ENCODE assay signal across 28 cellular contexts in the genomic region with DNA sequence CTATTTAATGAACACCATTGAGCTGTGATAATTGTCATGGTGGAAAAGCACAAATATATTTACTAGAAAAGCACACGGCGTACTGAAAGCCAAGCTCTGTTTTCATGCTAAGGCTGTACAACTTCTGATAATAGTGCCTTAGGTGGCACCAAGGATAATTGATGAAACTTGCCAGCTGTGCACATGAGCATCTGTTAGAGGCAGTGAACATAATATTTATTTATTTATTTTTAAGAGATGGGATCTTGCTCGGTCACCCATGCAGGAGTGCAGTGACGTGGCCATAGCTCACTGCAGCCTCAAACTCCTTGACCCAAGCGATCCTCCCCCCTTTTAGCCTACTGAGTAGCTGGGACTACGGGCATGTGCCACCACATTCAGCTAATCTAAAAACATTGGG.
"Had no signal": no experiment of that assay in that cellular context is flagged by ENCODE, and none has a peak within 500 bp of the region (broad histone marks: within the 10 kb centered on the region; RNA-seq: fewer than 3 reads in every experiment).

No MANE protein-coding gene starts in this region.

- DNase-seq: activated CD4-positive, alpha-beta T cell treated with anti-CD3 and anti-CD28 coated beads, Interleukin-2, amount 50 U/mL, for 1 hour; activated CD4-positive, CD25-positive, alpha-beta regulatory T cell; activated CD8-positive, alpha-beta T cell treated with anti-CD3 and anti-CD28 coated beads for 36 hours; activated effector memory CD4-positive, alpha-beta T cell treated with Interleukin-2 at 50 U/mL for 16 hours; activated naive CD4-positive, alpha-beta T cell; activated naive CD8-positive, alpha-beta T cell treated with anti-CD3 and anti-CD28 coated beads, Interleukin-2, amount 50 U/mL, for 24 hours; activated T-cell treated with anti-CD3 and anti-CD28 coated beads, Interleukin-2, amount 50 U/mL, for 24 hours; amniotic stem cell; IMR-90; Kasumi-1; KBM-7; NCI-H146; NCI-H187 treated with DMSO at 0.1 percent for 48 hours; NCI-H2081 treated with DMSO at 0.1 percent for 48 hours; NCI-H226; NCI-H510A; NCI-H526 treated with DMSO at 0.1 percent for 48 hours; Peyer's patch; Right ventricle myocardium superior; T-helper 17 cell; T-helper 9 cell had no signal

- H3K9me3 ChIP-seq: ascending aorta, body of pancreas, Peyer's patch, SJSA1 had no signal

- H3K27me3 Mint-ChIP-seq: activated CD8-positive, alpha-beta T cell treated with anti-CD3 and anti-CD28 coated beads for 36 hours; activated naive CD8-positive, alpha-beta T cell treated with anti-CD3 and anti-CD28 coated beads, Interleukin-2, amount 50 U/mL, for 24 hours; activated T-cell treated with anti-CD3 and anti-CD28 coated beads, Interleukin-2, amount 50 U/mL, for 24 hours had no signal

- H3K36me3 Mint-ChIP-seq: activated naive CD4-positive, alpha-beta T cell treated with anti-CD3 and anti-CD28 coated beads, Interleukin-2, amount 50 U/mL, for 24 hours had no signal

- H3K36me3 ChIP-seq: ascending aorta, Peyer's patch, SJSA1 had no signal

- H3K4me1 ChIP-seq: ascending aorta, body of pancreas, Peyer's patch, SJSA1 had no signal

- H3K4me1 Mint-ChIP-seq: central memory CD8-positive, alpha-beta T cell had no signal

- H3K9me3 Mint-ChIP-seq: activated CD8-positive, alpha-beta T cell treated with anti-CD3 and anti-CD28 coated beads for 36 hours; activated naive CD4-positive, alpha-beta T cell treated with anti-CD3 and anti-CD28 coated beads, Interleukin-2, amount 50 U/mL, for 24 hours; activated naive CD8-positive, alpha-beta T cell treated with anti-CD3 and anti-CD28 coated beads, Interleukin-2, amount 50 U/mL, for 24 hours; activated T-cell treated with anti-CD3 and anti-CD28 coated beads, Interleukin-2, amount 50 U/mL, for 24 hours; activated T-helper 1 cell treated with anti-CD3 and anti-CD28 coated beads, Interleukin-12 subunit alpha, Interleukin-12 subunit beta, Interleukin-2, Interleukin-4 antibody, amounts not matched to agents 30 ng/mL and 10 ng/mL and 1 ng/mL, durations not matched to agents 14 hours and 24 hours and 36 hours; central memory CD8-positive, alpha-beta T cell had no signal

- H3K4me3 ChIP-seq: ascending aorta, body of pancreas, Peyer's patch, SJSA1 had no signal

- H3K27ac Mint-ChIP-seq: activated CD8-positive, alpha-beta T cell treated with anti-CD3 and anti-CD28 coated beads for 36 hours; activated naive CD4-positive, alpha-beta T cell treated with anti-CD3 and anti-CD28 coated beads, Interleukin-2, amount 50 U/mL, for 24 hours; activated naive CD8-positive, alpha-beta T cell treated with anti-CD3 and anti-CD28 coated beads, Interleukin-2, amount 50 U/mL, for 24 hours; activated T-cell treated with anti-CD3 and anti-CD28 coated beads, Interleukin-2, amount 50 U/mL, for 24 hours; activated T-helper 1 cell treated with anti-CD3 and anti-CD28 coated beads, Interleukin-12 subunit alpha, Interleukin-12 subunit beta, Interleukin-2, Interleukin-4 antibody, amounts not matched to agents 30 ng/mL and 10 ng/mL and 1 ng/mL, durations not matched to agents 14 hours and 24 hours and 36 hours had no signal

- H3K27ac ChIP-seq: ascending aorta, body of pancreas, Peyer's patch, RWPE1, SJSA1 had no signal

- H3K27me3 ChIP-seq: ascending aorta, body of pancreas, Peyer's patch had no signal

- H3K4me3 Mint-ChIP-seq: activated CD8-positive, alpha-beta T cell treated with anti-CD3 and anti-CD28 coated beads for 36 hours; activated naive CD4-positive, alpha-beta T cell treated with anti-CD3 and anti-CD28 coated beads, Interleukin-2, amount 50 U/mL, for 24 hours; activated naive CD8-positive, alpha-beta T cell treated with anti-CD3 and anti-CD28 coated beads, Interleukin-2, amount 50 U/mL, for 24 hours; activated T-cell treated with anti-CD3 and anti-CD28 coated beads, Interleukin-2, amount 50 U/mL, for 24 hours; activated T-helper 1 cell treated with anti-CD3 and anti-CD28 coated beads, Interleukin-12 subunit alpha, Interleukin-12 subunit beta, Interleukin-2, Interleukin-4 antibody, amounts not matched to agents 30 ng/mL and 10 ng/mL and 1 ng/mL, durations not matched to agents 14 hours and 24 hours and 36 hours; central memory CD8-positive, alpha-beta T cell; T-helper 17 cell had no signal
